19 cellular contexts compared by ENCODE assay signal in the genomic region with DNA sequence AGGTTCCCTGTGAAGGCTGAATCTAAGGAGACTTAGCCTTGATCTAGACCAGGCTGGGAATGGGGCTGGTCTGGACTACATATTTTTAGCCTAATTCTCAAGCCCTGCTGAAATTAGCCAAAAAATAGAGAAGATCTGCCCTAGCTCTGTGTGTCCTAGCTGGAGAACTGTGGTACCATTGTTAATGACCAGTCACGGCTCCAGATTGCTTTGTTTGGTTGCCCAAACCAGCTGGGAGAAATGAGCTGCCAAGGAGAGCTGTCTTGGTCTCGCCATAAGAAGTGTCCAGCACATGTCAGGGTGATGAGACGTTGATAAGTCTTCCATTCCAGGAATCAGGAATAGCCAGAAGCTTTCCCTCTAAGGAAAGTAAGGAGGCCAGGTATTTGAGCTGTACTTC. TPM values are rescaled to one million over a fixed set of nuclear protein-coding genes. Genes with fewer than 3 reads are reported as not detected.
DNase-seq lines count a peak whose midpoint lies in the region; ATAC-seq, FAIRE-seq and TF ChIP-seq lines count a peak whose summit lies in the region.
"Had no signal": no experiment of that assay in that cellular context is flagged by ENCODE, and none has a peak within 500 bp of the region (broad histone marks: within the 10 kb centered on the region; RNA-seq: fewer than 3 reads in every experiment).

No MANE protein-coding gene starts in this region.

- H3K4me1 ChIP-seq in astrocyte (ENCODE audit: insufficient read depth, low read length) (no peaks in the 10 kb centered on the region), upper lobe of right lung (no peaks in the 10 kb centered on the region)

- peaks cover 14% of the 10 kb centered on the region for H4K20me1 ChIP-seq in astrocyte (ENCODE audit: insufficient read depth, low read length)

- H3K27me3 ChIP-seq in astrocyte (ENCODE audit: insufficient read depth, low read length), result peaks cover 22% of the 10 kb centered on the region
- H3K27me3 ChIP-seq in upper lobe of right lung, result peaks cover 13% of the 10 kb centered on the region

- in situ Hi-C loops in G401 (cut with HindIII; ENCODE audit: low sequenced_read_pairs) (loop anchor here (5.0 kb wide), 1 partner anchor 61 kb away; no protein-coding TSS in a partner anchor), GM13977 (cut with MboI; ENCODE audit: low pct_unique_long_range_greater_than_20kb, low sequenced_read_pairs, unreplicated experiment) (no loop called here)

- no peak overlapping the region for H3K9ac ChIP-seq in astrocyte (ENCODE audit: low read length)
- H3K9ac ChIP-seq: KMS-11 had no signal

- intact Hi-C loops in upper lobe of right lung (cut with DNase I), result no loop called here

- no peak for ATAC-seq in upper lobe of right lung
- no peak for ATAC-seq in activated CD4-positive, CD25-positive, alpha-beta regulatory T cell treated with anti-CD3 and anti-CD28 coated beads, Interleukin-2, amount 50 U/mL, for 24 hours

- no peaks in the 10 kb centered on the region for H3K36me3 ChIP-seq in astrocyte (ENCODE audit: insufficient read depth, low read length)
- H3K36me3 ChIP-seq in upper lobe of right lung, result peaks cover 30% of the 10 kb centered on the region

- H3K9me3 Mint-ChIP-seq in astrocyte (ENCODE audit: unreplicated experiment) (no peaks in the 10 kb centered on the region), osteocyte (ENCODE audit: unreplicated experiment) (no peaks in the 10 kb centered on the region)
- H3K9me3 Mint-ChIP-seq: CD4-positive, alpha-beta T cell had no signal

- H3K4me3 ChIP-seq in astrocyte (ENCODE audit: insufficient read depth, low read depth, low read length), result no peak overlapping the region
- no peak overlapping the region for H3K4me3 ChIP-seq in upper lobe of right lung

- H3K4me3 Mint-ChIP-seq in astrocyte (ENCODE audit: unreplicated experiment) (no peak overlapping the region), osteocyte (ENCODE audit: unreplicated experiment) (no peak overlapping the region)
- H3K4me3 Mint-ChIP-seq: B cell; CD4-positive, alpha-beta T cell had no signal

- H3K27me3 Mint-ChIP-seq in astrocyte (ENCODE audit: low read depth, unreplicated experiment) (peaks cover 17% of the 10 kb centered on the region), osteocyte (ENCODE audit: unreplicated experiment) (peaks cover 9% of the 10 kb centered on the region)

- no peaks in the 10 kb centered on the region for H3K4me1 Mint-ChIP-seq in astrocyte (ENCODE audit: low read depth, unreplicated experiment)
- H3K4me1 Mint-ChIP-seq in osteocyte (ENCODE audit: unreplicated experiment), result no peaks in the 10 kb centered on the region
- H3K4me1 Mint-ChIP-seq: B cell had no signal

- H3K9me3 ChIP-seq in astrocyte (ENCODE audit: insufficient read depth, low read depth, low read length), result no peaks in the 10 kb centered on the region
- H3K9me3 ChIP-seq in upper lobe of right lung, result no peaks in the 10 kb centered on the region

- DNase-seq in G401 (ENCODE audit: low spot score) (peak; percentile 40), astrocyte (ENCODE audit: low read depth) (no peak), foreskin melanocyte (peak; percentile 34), osteocyte (ENCODE audit: extremely low spot score, unreplicated experiment) (peak; percentile 30), upper lobe of right lung (no peak), GM13977 (ENCODE audit: low spot score) (no peak)
- DNase-seq: ACHN; Calu3; CD4-positive, alpha-beta T cell; DMS79; NCI-H1092 treated with DMSO at 0.1 percent for 48 hours; NCI-H1694 treated with DMSO at 0.1 percent for 48 hours had no signal

- H3K36me3 Mint-ChIP-seq in astrocyte (ENCODE audit: low read depth, unreplicated experiment), result peaks cover 21% of the 10 kb centered on the region
- H3K36me3 Mint-ChIP-seq in osteocyte (ENCODE audit: unreplicated experiment), result peaks cover 23% of the 10 kb centered on the region

- TF ChIP-seq CTCF in astrocyte (IDR thresholded peaks at IDR 0.05; ENCODE audit: insufficient read depth, low read depth, low read length), result no peak
- TF ChIP-seq CTCF in osteocyte (IDR thresholded peaks at IDR 0.05), result no peak
- TF ChIP-seq CTCF in upper lobe of right lung (IDR thresholded peaks at IDR 0.05), result no peak
- TF ChIP-seq CTCF in GM13977 (IDR thresholded peaks at IDR 0.05; ENCODE audit: extremely low read depth, insufficient read depth, missing control alignments), result no peak

- H3K27ac ChIP-seq in astrocyte (ENCODE audit: low read depth, low read length) (no peak overlapping the region), upper lobe of right lung (no peak overlapping the region)
- H3K27ac ChIP-seq: KMS-11 had no signal

- no peak overlapping the region for H2AFZ ChIP-seq in astrocyte (ENCODE audit: low read depth, low read length)

- no peaks in the 10 kb centered on the region for H3K79me2 ChIP-seq in astrocyte (ENCODE audit: insufficient read depth, low read length)

- H3K27ac Mint-ChIP-seq in astrocyte (ENCODE audit: unreplicated experiment) (peak overlapping the region; percentile 23), osteocyte (ENCODE audit: unreplicated experiment) (no peak overlapping the region)
- H3K27ac Mint-ChIP-seq: B cell; CD4-positive, alpha-beta T cell had no signal

- no peak overlapping the region for H3K4me2 ChIP-seq in astrocyte (ENCODE audit: low read length)
- H3K4me2 ChIP-seq: KMS-11 had no signal

- no peak for FAIRE-seq in astrocyte (lab: Jason Lieb, UNC)
- FAIRE-seq: G401.6, GM12891, RCC 7860 had no signal

RNA-seq across cellular contexts. Expression of a gene that starts 20.7 kb away (rescaled TPM):
- total RNA-seq in G401 (2014; rRNA removed; shearing (Covaris generic)), result 0.37 TPM in 1 of 2 replicates, not detected in the other
- total RNA-seq in astrocyte (not detected in 2 replicates), osteocyte (not detected in 2 replicates), upper lobe of right lung (not detected)
- total RNA-seq: B cell; Calu3; CD4-positive, alpha-beta T cell; MCF 10A had no signal

RNA-seq across cellular contexts. Expression of a gene that starts 40.3 kb away (rescaled TPM):
- not detected in 2 replicates for total RNA-seq in G401 (2014; rRNA removed; shearing (Covaris generic))
- not detected in 2 replicates for total RNA-seq in astrocyte
- not detected in 2 replicates for total RNA-seq in osteocyte
- total RNA-seq in upper lobe of right lung, result not detected
- total RNA-seq: B cell; Calu3; CD4-positive, alpha-beta T cell; MCF 10A had no signal

Comparison
In these comparisons a context has a peak if more than half of its experiments do, and no peak if none do; other contexts are left out.
1. DNase-seq: peak in G401 (single experiment), foreskin melanocyte (single experiment) and osteocyte (single experiment); none in astrocyte (single experiment), upper lobe of right lung (single experiment) and GM13977 (single experiment).